Comparison of ENCODE assay signal across 1 cellular context in genomic region chr22:45980776-45981175, GRCh38.
TF ChIP-seq lines count a peak whose summit lies in the region.

No MANE protein-coding gene starts in this region.

TF ChIP-seq in HEK293, 187 proteins besides CTCF, POLR2A, EP300 and RAD21 (continued from another document):
- TF ChIP-seq PRDM10 (tag by site-specific recombination; IDR thresholded peaks at IDR 0.05) (no peak), GLIS2 (tag by site-specific recombination; IDR thresholded peaks at IDR 0.05) (no peak), ZSCAN4 (tag by site-specific recombination; IDR thresholded peaks at IDR 0.05) (peak; percentile 77; the same call in 1 of the 2 replicates), ZNF707 (tag by site-specific recombination; IDR thresholded peaks at IDR 0.05) (no peak)
